Comparison of ENCODE assay signal across 8 cellular contexts in the genomic region with DNA sequence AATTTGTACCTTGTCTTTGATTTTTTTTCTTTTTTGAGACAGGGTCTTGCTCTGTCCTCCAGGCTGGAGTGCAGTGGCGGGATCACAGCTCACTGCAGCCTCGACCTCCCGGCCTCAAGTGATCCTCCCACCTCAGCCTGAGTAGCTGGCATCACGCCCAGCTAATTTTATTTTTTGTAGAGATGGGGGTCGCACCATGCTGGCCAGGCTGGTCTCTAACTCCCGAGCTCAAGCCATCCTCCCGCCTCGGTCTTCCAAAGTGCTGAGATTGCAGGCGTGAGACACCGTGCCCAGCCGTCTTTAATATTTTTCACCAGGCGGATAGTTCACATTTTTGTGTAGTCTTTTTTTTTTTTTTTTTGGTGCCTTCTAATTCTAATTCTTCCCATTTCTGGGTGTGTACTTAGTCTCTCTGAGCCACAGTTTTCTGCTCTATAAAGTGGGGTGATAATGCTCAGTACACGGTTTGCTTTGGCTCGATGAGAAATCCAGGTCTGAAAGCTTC. TPM values are rescaled to one million over a fixed set of nuclear protein-coding genes. Genes with fewer than 3 reads are reported as not detected.
DNase-seq lines count a peak whose midpoint lies in the region; TF ChIP-seq lines count a peak whose summit lies in the region.

No MANE protein-coding gene starts in this region.

- H2AFZ ChIP-seq in fibroblast of lung (ENCODE audit: low read length): peak overlapping the region; percentile 84

- H3K4me3 ChIP-seq in GM12864 (ENCODE audit: low read depth, low read length) (peak overlapping the region; percentile 93), SJCRH30 (peak overlapping the region; percentile 75), fibroblast of lung (replicated peaks in 1 of 4; ENCODE audit: control extremely low read depth in 1 of 4, insufficient read depth in 1 of 4, low read depth in 3 of 4, low read length in 4 of 4) (peak overlapping the region; percentile 13 to 87 (median 76)), retinal pigment epithelial cell (ENCODE audit: low read length) (peak overlapping the region; percentile 84)

- peak overlapping the region; percentile 81 for H3K4me2 ChIP-seq in fibroblast of lung (ENCODE audit: extremely low read depth, insufficient read depth, low read length)

- no peak for TF ChIP-seq CTCF in GM12864 (IDR thresholded peaks at IDR 0.05; ENCODE audit: low read depth, low read length, missing control alignments)
- no peak for TF ChIP-seq CTCF in fibroblast of lung (conservative IDR thresholded peaks at IDR 0.05 in 1 of 2, IDR thresholded peaks at IDR 0.05 in 1 of 2; ENCODE audit: low read depth in 1 of 2, low read length in 2 of 2)
- no peak for TF ChIP-seq CTCF in retinal pigment epithelial cell (conservative IDR thresholded peaks at IDR 0.05; ENCODE audit: low read depth, low read length)

- H3K27ac ChIP-seq in SJCRH30: no peak overlapping the region
- H3K27ac ChIP-seq in fibroblast of lung (ENCODE audit: insufficient read depth, low read length): peak overlapping the region; percentile 60

- H3K36me3 ChIP-seq in SJCRH30: peaks cover 5% of the 10 kb centered on the region; the same call in 1 of the 2 replicates
- no peaks in the 10 kb centered on the region for H3K36me3 ChIP-seq in fibroblast of lung (ENCODE audit: control insufficient read depth, insufficient read depth, low read length)

- H3K4me1 ChIP-seq in SJCRH30: no peaks in the 10 kb centered on the region; the same call in 1 of the 2 replicates
- peaks cover 5% of the 10 kb centered on the region for H3K4me1 ChIP-seq in fibroblast of lung (ENCODE audit: control insufficient read depth, extremely low read depth, insufficient read depth, low read length)

- H3K79me2 ChIP-seq in fibroblast of lung (ENCODE audit: control insufficient read depth, insufficient read depth, low read length): peaks cover 27% of the 10 kb centered on the region

- H3K9me3 ChIP-seq in SJCRH30 (replicated peaks) (peaks cover 15% of the 10 kb centered on the region), fibroblast of lung (ENCODE audit: control insufficient read depth, insufficient read depth, low read depth, low read length) (no peaks in the 10 kb centered on the region)

- peak overlapping the region; percentile 78 for H3K9ac ChIP-seq in fibroblast of lung (ENCODE audit: insufficient read depth, low read length)

- H3K27me3 ChIP-seq in SJCRH30 (no peaks in the 10 kb centered on the region), fibroblast of lung (ENCODE audit: control insufficient read depth, insufficient read depth, low read length) (no peaks in the 10 kb centered on the region)

- no peaks in the 10 kb centered on the region for H4K20me1 ChIP-seq in fibroblast of lung (ENCODE audit: control insufficient read depth, extremely low read depth, insufficient read depth, low read length)

- DNase-seq in GM12864 (ENCODE audit: low read depth) (no peak), SJCRH30 (no peak), fibroblast of lung (ENCODE audit: low read depth in 2 of 2) (no peak), retinal pigment epithelial cell (ENCODE audit: low read depth) (no peak), dermis blood vessel endothelial cell (no peak), pons (ENCODE audit: low spot score) (no peak), retina (no peak)
- DNase-seq in activated CD4-positive, alpha-beta T cell treated with anti-CD3 and anti-CD28 coated beads for 4 hours: no peak

RNA-seq across cellular contexts. Expression of a gene that starts 0.5 kb away (rescaled TPM):
- 19.4 and 22.6 TPM in 2 replicates for total RNA-seq in SJCRH30 (2014; rRNA removed; shearing (Covaris generic))
- total RNA-seq in fibroblast of lung (9.0 and 12.4 TPM in 2 replicates), dermis blood vessel endothelial cell (11.4 and 13.8 TPM in 2 replicates)
- 16.5 and 20.9 TPM in 2 replicates for polyA plus RNA-seq in fibroblast of lung
- polyA plus RNA-seq in fibroblast of lung (2012): 17.8 and 25.1 TPM in 2 replicates
- 21.0 and 33.0 TPM in 2 replicates for polyA minus RNA-seq in fibroblast of lung (ENCODE audit: low replicate concordance)

RNA-seq across cellular contexts. Expression of a gene that starts 45.0 kb away (rescaled TPM):
- total RNA-seq in SJCRH30 (2014; rRNA removed; shearing (Covaris generic)): not detected in 2 replicates
- not detected in 2 replicates for total RNA-seq in fibroblast of lung
- polyA plus RNA-seq in fibroblast of lung: 0.10 TPM in 1 of 2 replicates, not detected in the other
- polyA plus RNA-seq in fibroblast of lung (2012): not detected in 2 replicates
- not detected in 2 replicates for polyA minus RNA-seq in fibroblast of lung (ENCODE audit: low replicate concordance)
- 0.19 and 0.68 TPM in 2 replicates for total RNA-seq in dermis blood vessel endothelial cell
